In genomic region chr12:107650977-107651376, GRCh38 we compare ENCODE assay signal across 18 cellular contexts.
"Had no signal": no experiment of that assay in that cellular context is flagged by ENCODE, and none has a peak within 500 bp of the region (broad histone marks: within the 10 kb centered on the region; RNA-seq: fewer than 3 reads in every experiment).

No MANE protein-coding gene starts in this region.

- H3K27me3 ChIP-seq: body of pancreas, right atrium auricular region, suprapubic skin, transverse colon had no signal

- FAIRE-seq: colon, keratinocyte, TTC549 had no signal

- ATAC-seq: activated CD8-positive, alpha-beta memory T cell treated with anti-CD3 and anti-CD28 coated beads, Interleukin-2, amount 10 ng/mL, durations not matched to agents 7 days and 5 days; body of pancreas; left lobe of liver; stimulated activated naive CD8-positive, alpha-beta T cell treated with anti-CD3 and anti-CD28 coated beads, Interleukin-15, amount 100 ng/mL, for 72 hours had no signal

- DNase-seq: activated B cell treated with CpG ODN at 0.5 μM for 24 hours; activated CD4-positive, alpha-beta memory T cell treated with anti-CD3 and anti-CD28 coated beads, Interleukin-2, amount 10 ng/mL, durations not matched to agents 7 days and 5 days; activated CD4-positive, alpha-beta T cell treated with anti-CD3 and anti-CD28 coated beads for 48 hours; activated CD8-positive, alpha-beta memory T cell treated with anti-CD3 and anti-CD28 coated beads, Interleukin-2, amount 10 ng/mL, durations not matched to agents 7 days and 5 days; amniotic stem cell; body of pancreas; central memory CD4-positive, alpha-beta T cell; foreskin melanocyte; stimulated activated naive CD8-positive, alpha-beta T cell treated with anti-CD3 and anti-CD28 coated beads, Interleukin-15, amount 100 ng/mL, for 72 hours; transverse colon had no signal

- H3K4me3 ChIP-seq: body of pancreas, prostate gland, right atrium auricular region, skin epidermis, suprapubic skin, transverse colon had no signal

- H3K27ac ChIP-seq: body of pancreas, prostate gland, right atrium auricular region, suprapubic skin, transverse colon had no signal

- H3K36me3 ChIP-seq: prostate gland, right atrium auricular region, transverse colon had no signal

- H3K9me3 ChIP-seq: body of pancreas, prostate gland, right atrium auricular region, suprapubic skin, transverse colon had no signal

- H3K4me1 ChIP-seq: body of pancreas, prostate gland, right atrium auricular region, suprapubic skin, transverse colon had no signal
